7 cellular contexts compared by ENCODE assay signal in genomic region chr17:46566284-46566683, GRCh38. TPM values are rescaled to one million over a fixed set of nuclear protein-coding genes. Genes with fewer than 3 reads are reported as not detected.
DNase-seq lines count a peak whose midpoint lies in the region; ATAC-seq and TF ChIP-seq lines count a peak whose summit lies in the region.
"Not testable (repeated sequence)": the region's sequence is repeated elsewhere in the genome, so short reads cannot be mapped to it uniquely, and the experiment has no call there.

No MANE protein-coding gene starts in this region.

- TF ChIP-seq RAD21 in HCT116 (IDR thresholded peaks at IDR 0.05; ENCODE audit: low read depth) = not testable (repeated sequence)

- intact Hi-C loops in Caco-2 (cut with micrococcal nuclease; ENCODE audit: unreplicated experiment); HCT116 (cut with micrococcal nuclease); PC-3 (cut with micrococcal nuclease); gastrocnemius medialis (cut with DNase I; ENCODE audit: low total_unique reads): not testable (repeated sequence)

- H3K27ac Mint-ChIP-seq in Caco-2 (ENCODE audit: unreplicated experiment); activated CD8-positive, alpha-beta memory T cell treated with anti-CD3 and anti-CD28 coated beads, Interleukin-2, amount 10 ng/mL, durations not matched to agents 7 days and 5 days; memory B cell: not testable (repeated sequence)

- RAD21 ChIA-PET in HCT116 (lab: Charles Lee; ENCODE audit: low non-redundant PET in 1 of 2, low total read pairs in 2 of 2, uncharacterized antibody in 2 of 2, unreplicated experiment in 2 of 2) = not testable (repeated sequence)

- H3K4me2 ChIP-seq in HCT116 (ENCODE audit: low read length); PC-3 (ENCODE audit: low read length): not testable (repeated sequence)

- H3K36me3 ChIP-seq in Caco-2 (ENCODE audit: control insufficient read depth, insufficient read depth, low read length); HCT116 (ENCODE audit: control insufficient read depth in 1 of 2, insufficient read depth in 2 of 2, low read length in 2 of 2); PC-3 (ENCODE audit: low read depth, low read length); gastrocnemius medialis: not testable (repeated sequence)

- not testable (repeated sequence) for H3K9me3 ChIP-seq in Caco-2; HCT116 (ENCODE audit: control insufficient read depth in 1 of 2, insufficient read depth in 1 of 2, low read depth in 1 of 2, low read length in 2 of 2); PC-3 (ENCODE audit: low read length); gastrocnemius medialis

- H3K79me2 ChIP-seq in HCT116 (ENCODE audit: insufficient read depth, low read length); PC-3 (ENCODE audit: low read length): not testable (repeated sequence)

- H3K4me3 Mint-ChIP-seq in Caco-2 (ENCODE audit: unreplicated experiment); activated CD8-positive, alpha-beta memory T cell treated with anti-CD3 and anti-CD28 coated beads, Interleukin-2, amount 10 ng/mL, durations not matched to agents 7 days and 5 days; memory B cell: not testable (repeated sequence)

- ATAC-seq in HCT116, PC-3: not testable (repeated sequence)
- peak; percentile 30 for ATAC-seq in activated CD8-positive, alpha-beta memory T cell treated with anti-CD3 and anti-CD28 coated beads, Interleukin-2, amount 10 ng/mL, durations not matched to agents 7 days and 5 days
- ATAC-seq in esophagus mucosa (peak; percentile 29), memory B cell (ENCODE audit: low read depth) (peak; percentile 96), gastrocnemius medialis (peak; percentile 95 to 98)

- H3K9ac ChIP-seq in HCT116 (ENCODE audit: low read length); PC-3 (ENCODE audit: low read length): not testable (repeated sequence)

- not testable (repeated sequence) for H3K9me2 ChIP-seq in HCT116 (ENCODE audit: insufficient read depth); PC-3 (replicated peaks; ENCODE audit: low read length)

- not testable (repeated sequence) for H2AFZ ChIP-seq in HCT116 (ENCODE audit: low read depth, low read length, poor library complexity, severe bottlenecking); PC-3 (ENCODE audit: low read length)

- in situ Hi-C loops in gastrocnemius medialis (cut with MboI; ENCODE audit: low sequenced_read_pairs in 4 of 4) = not testable (repeated sequence)

- not testable (repeated sequence) for H3K4me3 ChIP-seq in Caco-2 (ENCODE audit: low read depth, low read length); HCT116 (replicated peaks in 1 of 2; ENCODE audit: low read depth in 1 of 2, low read length in 2 of 2); PC-3 (ENCODE audit: low read length); gastrocnemius medialis

- not testable (repeated sequence) for H4K20me1 ChIP-seq in HCT116 (ENCODE audit: insufficient read depth); PC-3 (ENCODE audit: low read length)

- not testable (repeated sequence) for H3K27me3 Mint-ChIP-seq in Caco-2 (ENCODE audit: insufficient read depth, unreplicated experiment); activated CD8-positive, alpha-beta memory T cell treated with anti-CD3 and anti-CD28 coated beads, Interleukin-2, amount 10 ng/mL, durations not matched to agents 7 days and 5 days; memory B cell

- POLR2A ChIA-PET in Caco-2 (lab: Charles Lee); HCT116 (lab: Charles Lee); PC-3 (lab: Charles Lee; ENCODE audit: unreplicated experiment): not testable (repeated sequence)

- TSS peak; percentile 12 for BruUV-seq in Caco-2 (replicated peaks; lab: Mats Ljungman, UMichigan)
- BruUV-seq in HCT116 (replicated peaks; lab: Mats Ljungman, UMichigan) = TSS peak; percentile 37
- BruUV-seq in PC-3 (replicated peaks; lab: Mats Ljungman, UMichigan) = TSS peak; percentile 15

- CTCF ChIA-PET in Caco-2 (lab: Charles Lee); HCT116 (lab: Charles Lee); PC-3 (lab: Charles Lee); activated CD8-positive, alpha-beta memory T cell treated with anti-CD3 and anti-CD28 coated beads, Interleukin-2, amount 10 ng/mL, durations not matched to agents 7 days and 5 days (lab: Charles Lee): not testable (repeated sequence)

- TF ChIP-seq CTCF in Caco-2 (IDR thresholded peaks at IDR 0.05; ENCODE audit: insufficient read depth in 1 of 2, low read depth in 1 of 2, low read length in 1 of 2, severe bottlenecking in 1 of 2, unreplicated experiment in 1 of 2); HCT116 (IDR thresholded peaks at IDR 0.05 in 2 of 3, conservative IDR thresholded peaks at IDR 0.05 in 1 of 3; ENCODE audit: borderline replicate concordance in 1 of 3, insufficient read depth in 1 of 3, low read depth in 2 of 3, low read length in 2 of 3); PC-3 (conservative IDR thresholded peaks at IDR 0.05; ENCODE audit: low read depth, low read length); gastrocnemius medialis (IDR thresholded peaks at IDR 0.05 in 4 of 5, conservative IDR thresholded peaks at IDR 0.05 in 1 of 5): not testable (repeated sequence)

- H3K9me3 Mint-ChIP-seq in Caco-2 (ENCODE audit: unreplicated experiment); activated CD8-positive, alpha-beta memory T cell treated with anti-CD3 and anti-CD28 coated beads, Interleukin-2, amount 10 ng/mL, durations not matched to agents 7 days and 5 days (ENCODE audit: low read depth); memory B cell: not testable (repeated sequence)

- TF ChIP-seq POLR2A in HCT116 (IDR thresholded peaks at IDR 0.05; ENCODE audit: borderline replicate concordance, extremely low read depth, insufficient read depth, insufficient read length); gastrocnemius medialis (IDR thresholded peaks at IDR 0.05): not testable (repeated sequence)

- not testable (repeated sequence) for H3F3A ChIP-seq in PC-3 (ENCODE audit: low read length, unreplicated experiment)

- H3K4me1 Mint-ChIP-seq in Caco-2 (ENCODE audit: low read depth, unreplicated experiment); activated CD8-positive, alpha-beta memory T cell treated with anti-CD3 and anti-CD28 coated beads, Interleukin-2, amount 10 ng/mL, durations not matched to agents 7 days and 5 days; memory B cell: not testable (repeated sequence)

- not testable (repeated sequence) for H3K27ac ChIP-seq in HCT116 (ENCODE audit: low read depth, low read length); PC-3 (ENCODE audit: low read length); gastrocnemius medialis

- not testable (repeated sequence) for H3K36me3 Mint-ChIP-seq in Caco-2 (ENCODE audit: insufficient read depth, unreplicated experiment); activated CD8-positive, alpha-beta memory T cell treated with anti-CD3 and anti-CD28 coated beads, Interleukin-2, amount 10 ng/mL, durations not matched to agents 7 days and 5 days; memory B cell

- not testable (repeated sequence) for H3K27me3 ChIP-seq in Caco-2 (replicated peaks; ENCODE audit: control insufficient read depth, insufficient read depth, low read length); HCT116 (ENCODE audit: insufficient read depth, low read length); PC-3 (ENCODE audit: low read length); gastrocnemius medialis

- not testable (repeated sequence) for DNase-seq in Caco-2; HCT116 (ENCODE audit: low read depth, low spot score); PC-3; activated CD8-positive, alpha-beta memory T cell treated with anti-CD3 and anti-CD28 coated beads, Interleukin-2, amount 10 ng/mL, durations not matched to agents 7 days and 5 days; memory B cell (ENCODE audit: low spot score in 2 of 2); gastrocnemius medialis

- not testable (repeated sequence) for H3K4me1 ChIP-seq in Caco-2; HCT116 (ENCODE audit: control insufficient read depth in 1 of 2, insufficient read depth in 2 of 2, low read length in 2 of 2); PC-3 (ENCODE audit: insufficient read depth, low read length); gastrocnemius medialis

RNA-seq across cellular contexts. Expression of gene ARL17A, which starts 13.2 kb away (rescaled TPM):
- total RNA-seq in Caco-2 (2022) (35.8 and 39.4 TPM in 2 replicates), HCT116 (2021; ENCODE audit: unreplicated experiment) (15.1 TPM), PC-3 (2014; rRNA removed) (6.0 and 8.5 TPM in 2 replicates), esophagus mucosa (8.6 TPM), gastrocnemius medialis (10 to 100 TPM in 2 of 4 donors, 1 to 10 TPM in 2; 8.0 to 15.4 (median 10.4) TPM)
- polyA plus RNA-seq in HCT116 (2012) = 7.2 and 8.6 TPM in 2 replicates
- 10 to 100 TPM; 16.8 to 19.9 TPM for total RNA-seq in activated CD8-positive, alpha-beta memory T cell treated with anti-CD3 and anti-CD28 coated beads, Interleukin-2, amount 10 ng/mL, durations not matched to agents 7 days and 5 days

RNA-seq across cellular contexts. Expression of gene NSF, which starts 24.2 kb away (rescaled TPM):
- total RNA-seq in Caco-2 (2022) = 51.1 and 53.8 TPM in 2 replicates
- 61.1 TPM for total RNA-seq in HCT116 (2021; ENCODE audit: unreplicated experiment)
- 30.8 and 40.0 TPM in 2 replicates for polyA plus RNA-seq in HCT116 (2012)
- total RNA-seq in PC-3 (2014; rRNA removed) = 50.3 and 52.2 TPM in 2 replicates
- 10 to 100 TPM; 44.2 to 50.0 TPM for total RNA-seq in activated CD8-positive, alpha-beta memory T cell treated with anti-CD3 and anti-CD28 coated beads, Interleukin-2, amount 10 ng/mL, durations not matched to agents 7 days and 5 days
- 41.8 TPM for total RNA-seq in esophagus mucosa
- total RNA-seq in gastrocnemius medialis = 10 to 100 TPM; 24.5 to 67.0 (median 42.5) TPM

RNA-seq across cellular contexts. Expression of gene LRRC37A2, which starts 54.0 kb away (rescaled TPM):
- total RNA-seq in Caco-2 (2022) = 13.5 and 14.7 TPM in 2 replicates
- 6.8 TPM for total RNA-seq in HCT116 (2021; ENCODE audit: unreplicated experiment)
- polyA plus RNA-seq in HCT116 (2012) = 6.0 and 7.3 TPM in 2 replicates
- total RNA-seq in PC-3 (2014; rRNA removed) = 7.9 and 8.3 TPM in 2 replicates
- 10 to 100 TPM; 13.0 to 20.9 TPM for total RNA-seq in activated CD8-positive, alpha-beta memory T cell treated with anti-CD3 and anti-CD28 coated beads, Interleukin-2, amount 10 ng/mL, durations not matched to agents 7 days and 5 days
- total RNA-seq in esophagus mucosa = 5.0 TPM
- 10 to 100 TPM in 2 of 4 donors, 1 to 10 TPM in 2; 3.7 to 15.1 (median 9.7) TPM for total RNA-seq in gastrocnemius medialis
